In the genomic region with DNA sequence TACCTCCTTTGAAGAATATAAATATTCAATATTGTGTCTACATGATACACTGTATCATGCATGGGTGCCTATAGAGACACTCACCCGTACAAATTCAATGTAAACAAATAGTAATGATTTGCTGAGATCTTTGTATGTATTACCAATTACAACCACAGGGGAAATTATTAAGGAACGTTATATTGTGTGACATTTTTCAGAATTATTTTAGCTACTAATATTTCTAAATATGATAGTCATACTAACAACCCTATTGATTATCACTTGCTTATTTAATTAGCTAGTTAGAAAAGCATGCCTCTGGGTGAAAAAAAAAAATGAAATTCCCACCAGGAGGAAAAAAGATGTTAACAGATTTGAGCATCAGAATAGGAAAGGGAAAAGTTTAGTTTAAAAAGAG, we compare ENCODE assay signal across 1 cellular context.
TF ChIP-seq lines count a peak whose summit lies in the region.

No MANE protein-coding gene starts in this region.

TF ChIP-seq in SK-N-SH, 30 proteins besides CTCF, POLR2A, EP300 and RAD21:
- TF ChIP-seq TEAD4 (IDR thresholded peaks at IDR 0.05; ENCODE audit: borderline replicate concordance, insufficient read depth) (no peak), GABPA (IDR thresholded peaks at IDR 0.05; ENCODE audit: low read depth) (no peak), CHD2 (IDR thresholded peaks at IDR 0.05; ENCODE audit: low read length, partially characterized antibody) (no peak), MEF2A (IDR thresholded peaks at IDR 0.05; ENCODE audit: borderline replicate concordance, low read depth) (no peak), ZBTB33 (IDR thresholded peaks at IDR 0.05; ENCODE audit: borderline replicate concordance, low read depth) (no peak)
